Comparison of ENCODE assay signal across 21 cellular contexts in the genomic region with DNA sequence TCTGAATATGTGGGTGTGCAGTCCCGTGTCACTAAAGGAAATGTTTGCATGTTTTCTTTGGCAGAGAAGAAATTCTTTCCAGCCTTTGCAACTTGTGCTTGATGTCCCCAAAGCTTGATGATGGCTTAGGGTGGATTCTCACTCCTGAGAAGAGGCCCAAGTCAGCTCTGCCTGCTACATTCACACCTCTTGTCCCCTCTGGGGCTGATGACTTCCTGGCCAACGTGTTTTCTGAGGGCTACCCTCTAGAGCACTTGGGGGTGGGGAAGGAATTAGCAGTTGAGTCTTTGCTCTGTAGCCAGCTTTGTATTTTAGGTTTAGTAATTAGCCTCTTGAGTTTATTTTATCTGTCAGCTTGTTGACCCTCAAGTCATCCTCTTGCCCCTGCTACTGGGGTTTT.
"Had no signal": no experiment of that assay in that cellular context is flagged by ENCODE, and none has a peak within 500 bp of the region (broad histone marks: within the 10 kb centered on the region; RNA-seq: fewer than 3 reads in every experiment).

No MANE protein-coding gene starts in this region.

- FAIRE-seq: RCC 7860 had no signal

- H3K36me3 ChIP-seq: MG63, SJSA1 had no signal

- DNase-seq: KBM-7, MG63, NCI-H1092, NCI-H1105 treated with DMSO at 0.1 percent for 48 hours, NCI-H1417 treated with DMSO at 0.1 percent for 48 hours, NCI-H146, NCI-H1694 treated with DMSO at 0.1 percent for 48 hours, NCI-H1930, NCI-H2081, NCI-H2107, NCI-H2227 treated with DMSO at 0.1 percent for 48 hours, NCI-H524, NCI-H526 treated with DMSO at 0.1 percent for 48 hours, NCI-H748 treated with DMSO at 0.1 percent for 48 hours, OCI-M1, Right ventricle myocardium superior, RPMI8226, SIG-M5 had no signal

- H3K4me3 ChIP-seq: MG63, SJSA1, SK-N-MC had no signal

- H3K27me3 ChIP-seq: MG63, SJSA1 had no signal
